Comparison of ENCODE assay signal across 20 cellular contexts in genomic region chr2:162712598-162712997, GRCh38.
A peak's percentile ranks its signal among the peaks of the same experiment; 100 is the strongest.
DNase-seq lines count a peak whose midpoint lies in the region; ATAC-seq and TF ChIP-seq lines count a peak whose summit lies in the region.
"Had no signal": no experiment of that assay in that cellular context is flagged by ENCODE, and none has a peak within 500 bp of the region (broad histone marks: within the 10 kb centered on the region; RNA-seq: fewer than 3 reads in every experiment).

No MANE protein-coding gene starts in this region.

- no peaks in the 10 kb centered on the region for H3K9me3 ChIP-seq in mucosa of descending colon
- H3K9me3 ChIP-seq: BLaER1 had no signal

- H3K36me3 ChIP-seq in mucosa of descending colon (ENCODE audit: low read depth) = no peaks in the 10 kb centered on the region
- H3K36me3 ChIP-seq: BLaER1 had no signal

- DNase-seq in DMS53 (lab: John Stamatoyannopoulos, UW) (peak; percentile 19), DMS53 treated with DMSO at 0.1 percent for 48 hours (lab: John Stamatoyannopoulos, UW; ENCODE audit: unreplicated experiment) (no peak), coronary artery (ENCODE audit: low spot score) (no peak), mucosa of descending colon (no peak), H4 (ENCODE audit: low spot score) (no peak), NCI-H226 (no peak), germinal center (ENCODE audit: low spot score) (no peak)
- DNase-seq: CD8-positive, alpha-beta memory T cell; GF-D8; HCEC 1CT; NCI-H1417 treated with DMSO at 0.1 percent for 48 hours; NCI-H1930; NCI-H446; NCI-H748 treated with DMSO at 0.1 percent for 48 hours had no signal

- intact Hi-C loops in mucosa of descending colon (cut with DNase I, micrococcal nuclease) = no loop called here

- H3K4me1 ChIP-seq in mucosa of descending colon (ENCODE audit: low read depth) = no peaks in the 10 kb centered on the region
- H3K4me1 ChIP-seq: BLaER1 had no signal

- H3K4me3 ChIP-seq in coronary artery = peak overlapping the region; percentile 18
- no peak overlapping the region for H3K4me3 ChIP-seq in mucosa of descending colon
- H3K4me3 ChIP-seq: BLaER1, K562 had no signal

- ATAC-seq in mucosa of descending colon (peak; percentile 50), GM21423 (IDR thresholded peaks at IDR 0.05; ENCODE audit: unreplicated experiment) (no peak)
- ATAC-seq: K562, Panc1 had no signal

- H3K27ac ChIP-seq in coronary artery = no peak overlapping the region
- H3K27ac ChIP-seq: 22Rv1, BLaER1, HL-60 had no signal

- TF ChIP-seq CTCF in coronary artery (IDR thresholded peaks at IDR 0.05) (no peak), mucosa of descending colon (IDR thresholded peaks at IDR 0.05) (no peak)
